22 cellular contexts compared by ENCODE assay signal in the genomic region with DNA sequence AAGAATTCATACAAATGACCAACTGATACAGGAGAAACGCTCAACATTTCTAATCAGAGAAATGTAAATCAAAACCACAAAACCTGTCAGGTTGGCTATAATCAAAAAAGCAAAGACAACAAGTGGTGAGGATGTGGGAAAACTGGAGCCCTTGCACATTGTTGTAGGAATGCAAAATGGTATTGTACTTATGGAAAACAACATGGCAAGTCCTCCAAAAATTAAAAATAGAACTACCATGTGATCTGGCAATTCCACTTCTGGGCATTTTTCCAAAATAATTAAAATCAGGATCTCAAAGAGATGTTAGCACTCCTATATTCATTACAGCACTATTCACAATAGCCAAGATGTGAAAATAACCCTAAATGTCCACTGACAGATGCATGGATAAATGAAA.
DNase-seq lines count a peak whose midpoint lies in the region; TF ChIP-seq lines count a peak whose summit lies in the region.
"Had no signal": no experiment of that assay in that cellular context is flagged by ENCODE, and none has a peak within 500 bp of the region (broad histone marks: within the 10 kb centered on the region; RNA-seq: fewer than 3 reads in every experiment).

No MANE protein-coding gene starts in this region.

- H3K79me2 ChIP-seq in PC-9 (ENCODE audit: low read depth), result no peaks in the 10 kb centered on the region

- peaks cover 14% of the 10 kb centered on the region for H3F3A ChIP-seq in PC-9 (ENCODE audit: insufficient read depth, low read depth)

- 31 to 68% (median 48%) methylated on average over 1 of the region's 1 CpG for WGBS in stomach, 5 donors

- POLR2A ChIA-PET in PC-9 (lab: Charles Lee; ENCODE audit: unreplicated experiment), result interaction anchor here (0.5 kb wide), 1 partner anchor 79 kb away, joined by 3 read pairs; no protein-coding TSS in a partner anchor

- H3K4me3 ChIP-seq in stomach, result no peak overlapping the region
- H3K4me3 ChIP-seq in PC-9, result no peak overlapping the region
- H3K4me3 ChIP-seq: GM12878, heart right ventricle, SJCRH30, vagina had no signal

- TF ChIP-seq CTCF in stomach (IDR thresholded peaks at IDR 0.05), result no peak
- no peak for TF ChIP-seq CTCF in PC-9 (conservative IDR thresholded peaks at IDR 0.05)

- CTCF ChIA-PET in PC-9 (lab: Charles Lee), result no interaction called here

- no peak overlapping the region for H3K27ac ChIP-seq in stomach
- no peak overlapping the region for H3K27ac ChIP-seq in PC-9
- H3K27ac ChIP-seq: brain microvascular endothelial cell, SJCRH30, vagina had no signal

- H3K36me3 ChIP-seq in stomach (peaks cover 0 to 33% (median 29%) of the 10 kb centered on the region in 4 donors), PC-9 (ENCODE audit: low read depth) (peaks cover 6% of the 10 kb centered on the region; the same call in 1 of the 2 replicates)

- intact Hi-C loops in stomach (cut with DNase I; ENCODE audit: low total_unique reads), result no loop called here
- intact Hi-C loops in PC-9 (cut with micrococcal nuclease; ENCODE audit: unreplicated experiment), result no loop called here

- H2AFZ ChIP-seq in PC-9, result no peak overlapping the region

- DNase-seq in NCI-H2029 (lab: John Stamatoyannopoulos, UW), result peak; percentile 61
- DNase-seq in NCI-H2196 treated with DMSO at 0.1 percent for 48 hours (lab: John Stamatoyannopoulos, UW; ENCODE audit: unreplicated experiment), result peak; percentile 6
- DNase-seq in cerebellar cortex (ENCODE audit: low spot score), result peak; percentile 30
- DNase-seq in myocyte (ENCODE audit: low read depth), result peak; percentile 16
- DNase-seq in stomach, result no peak
- DNase-seq in PC-9, result no peak
- DNase-seq in iPS-NIHi11 (ENCODE audit: low spot score), result no peak
- DNase-seq: activated CD4-positive, alpha-beta memory T cell treated with anti-CD3 and anti-CD28 coated beads for 36 hours; activated naive CD4-positive, alpha-beta T cell treated with anti-CD3 and anti-CD28 coated beads, Interleukin-2, amount 10 ng/mL, durations not matched to agents 7 days and 5 days; activated T-cell treated with anti-CD3 and anti-CD28 coated beads, Interleukin-2, amount 50 U/mL, for 24 hours; AML-193; brain microvascular endothelial cell; heart right ventricle; Kasumi-1; mammary epithelial cell; NCI-H1417 treated with DMSO at 0.1 percent for 48 hours; NCI-H524; SJCRH30; small intestine; stimulated activated CD4-positive, alpha-beta T cell treated with anti-CD3 and anti-CD28 coated beads, Interleukin-4, amount 100 ng/mL, for 1 hour had no signal

- no peak overlapping the region for H3K4me2 ChIP-seq in PC-9

- H4K20me1 ChIP-seq in PC-9 (ENCODE audit: insufficient read depth), result peaks cover 6% of the 10 kb centered on the region; the same call in 1 of the 2 replicates

- no peak for TF ChIP-seq POLR2A in stomach (IDR thresholded peaks at IDR 0.05)

- H3K4me1 ChIP-seq in stomach (no peaks in the 10 kb centered on the region), PC-9 (replicated peaks; ENCODE audit: insufficient read depth) (no peaks in the 10 kb centered on the region)
- H3K4me1 ChIP-seq: SJCRH30, vagina had no signal

- H3K9me2 ChIP-seq in PC-9 (ENCODE audit: insufficient read depth), result no peaks in the 10 kb centered on the region

- TF ChIP-seq EP300 in stomach (IDR thresholded peaks at IDR 0.05), result no peak

- H3K27me3 ChIP-seq in stomach (no peaks in the 10 kb centered on the region), PC-9 (ENCODE audit: insufficient read depth, low read depth) (no peaks in the 10 kb centered on the region)
- H3K27me3 ChIP-seq: brain microvascular endothelial cell, heart right ventricle, SJCRH30, vagina had no signal

- H3K9me3 ChIP-seq in stomach (no peaks in the 10 kb centered on the region), PC-9 (ENCODE audit: insufficient read depth, low read depth) (no peaks in the 10 kb centered on the region)
- H3K9me3 ChIP-seq: SJCRH30, vagina had no signal

- no TSS peak for BruUV-seq in PC-9 (replicated peaks; lab: Mats Ljungman, UMichigan)

Comparison
In these comparisons a context has a peak if more than half of its experiments do, and no peak if none do; other contexts are left out.
1. DNase-seq: peak in NCI-H2029 (single experiment), NCI-H2196 treated with DMSO at 0.1 percent for 48 hours (single experiment), cerebellar cortex (single experiment) and myocyte (single experiment); none in stomach (single experiment), PC-9 (0 of 2) and iPS-NIHi11 (single experiment).